In genomic region chr4:140090215-140090731, GRCh38 we compare ENCODE assay signal across 18 cellular contexts.
DNase-seq lines count a peak whose midpoint lies in the region; ATAC-seq, FAIRE-seq and TF ChIP-seq lines count a peak whose summit lies in the region.
"Had no signal": no experiment of that assay in that cellular context is flagged by ENCODE, and none has a peak within 500 bp of the region (broad histone marks: within the 10 kb centered on the region; RNA-seq: fewer than 3 reads in every experiment).

No MANE protein-coding gene starts in this region.

- H3K4me1 Mint-ChIP-seq in endodermal cell = peaks cover 80% of the 10 kb centered on the region

- H3K4me3 ChIP-seq in endodermal cell (ENCODE audit: low read length) (peak overlapping the region; percentile 64), trophoblast cell (ENCODE audit: low read depth, low read length) (no peak overlapping the region), adrenal gland (no peak overlapping the region), testis (no peak overlapping the region)
- H3K4me3 ChIP-seq: esophagus squamous epithelium, MG63, pancreas, SK-N-MC, uterus had no signal

- peaks cover 7% of the 10 kb centered on the region for H3K36me3 ChIP-seq in endodermal cell (ENCODE audit: control insufficient read depth, insufficient read depth, low read length)
- H3K36me3 ChIP-seq in trophoblast cell (ENCODE audit: control insufficient read depth in 1 of 2, insufficient read depth in 2 of 2, low read length in 2 of 2) = no peaks in the 10 kb centered on the region
- H3K36me3 ChIP-seq in adrenal gland (replicated peaks in 1 of 2) = no peaks in the 10 kb centered on the region
- no peaks in the 10 kb centered on the region for H3K36me3 ChIP-seq in testis (ENCODE audit: low read depth, missing control alignments)
- H3K36me3 ChIP-seq: esophagus squamous epithelium, MG63, pancreas, uterus had no signal

- H3K27ac ChIP-seq in endodermal cell (ENCODE audit: low read depth, low read length) = no peak overlapping the region
- peak overlapping the region; percentile 84 for H3K27ac ChIP-seq in trophoblast cell (ENCODE audit: low read depth, low read length)
- peak overlapping the region in 2 of 5 donors; percentile 81 to 89 for H3K27ac ChIP-seq in adrenal gland
- H3K27ac ChIP-seq in testis = no peak overlapping the region
- H3K27ac ChIP-seq: esophagus squamous epithelium, HL-60, pancreas, SK-N-MC, uterus had no signal

- intact Hi-C loops in adrenal gland (cut with DNase I) (no loop called here), left ventricle myocardium superior (cut with micrococcal nuclease) (no loop called here), testis (cut with DNase I; ENCODE audit: low total_unique reads) (no loop called here)

- peak overlapping the region; percentile 69 for H4K8ac ChIP-seq in trophoblast cell (ENCODE audit: low read depth, low read length)

- H3K23ac ChIP-seq in trophoblast cell (ENCODE audit: low read length) = no peak overlapping the region

- H3K27ac Mint-ChIP-seq in endodermal cell = peak overlapping the region; percentile 74
- H3K27ac Mint-ChIP-seq: activated naive CD8-positive, alpha-beta T cell; mesothelial cell of epicardium had no signal

- peaks cover 2% of the 10 kb centered on the region for H3K79me2 ChIP-seq in trophoblast cell (ENCODE audit: control insufficient read depth, insufficient read depth, low read length, poor library complexity)

- peak overlapping the region; percentile 95 for H4K91ac ChIP-seq in trophoblast cell (ENCODE audit: low read depth, low read length)

- H4K12ac ChIP-seq in trophoblast cell (ENCODE audit: low read depth, low read length) = no peak overlapping the region

- TF ChIP-seq CTCF in D721Med (IDR thresholded peaks at IDR 0.05; ENCODE audit: insufficient read depth, missing control alignments) (no peak), endodermal cell (conservative IDR thresholded peaks at IDR 0.05) (no peak), adrenal gland (IDR thresholded peaks at IDR 0.05) (no peak), testis (IDR thresholded peaks at IDR 0.05) (no peak)

- H2BK12ac ChIP-seq in trophoblast cell (ENCODE audit: low read length) = peak overlapping the region; percentile 86

- no peaks in the 10 kb centered on the region for H3K9me3 Mint-ChIP-seq in endodermal cell
- H3K9me3 Mint-ChIP-seq: mesothelial cell of epicardium had no signal

- H3K27me3 Mint-ChIP-seq in endodermal cell (ENCODE audit: insufficient read depth) = no peaks in the 10 kb centered on the region
- H3K27me3 Mint-ChIP-seq: activated naive CD8-positive, alpha-beta T cell had no signal

- DNase-seq in D721Med (ENCODE audit: insufficient read length, low spot score) (no peak), NCI-H460 (ENCODE audit: extremely low read depth, low read depth) (peak; percentile 86), endodermal cell (no peak), trophoblast cell (peak; percentile 74 to 92), pons (ENCODE audit: low spot score) (no peak), adrenal gland (no peak), left ventricle myocardium superior (no peak), testis (no peak)
- DNase-seq: esophagus squamous epithelium, GDM1, MG63, NCI-H2081 treated with DMSO at 0.1 percent for 48 hours, pancreas, uterus had no signal

- H3K9me3 ChIP-seq in endodermal cell (ENCODE audit: control insufficient read depth, low read length) (no peaks in the 10 kb centered on the region), trophoblast cell (ENCODE audit: insufficient read depth, low read depth, low read length) (no peaks in the 10 kb centered on the region), adrenal gland (replicated peaks in 1 of 3) (no peaks in the 10 kb centered on the region), testis (no peaks in the 10 kb centered on the region)
- H3K9me3 ChIP-seq: esophagus squamous epithelium, MG63, pancreas, uterus had no signal

- ATAC-seq in left ventricle myocardium superior = no peak
- ATAC-seq: pancreas had no signal

- no peak overlapping the region for H2AK5ac ChIP-seq in trophoblast cell (ENCODE audit: low read length)

- H3K4me2 ChIP-seq in trophoblast cell (ENCODE audit: low read length) = no peak overlapping the region

- peak; percentile 67 for FAIRE-seq in D721Med (lab: Jason Lieb, UNC)
- FAIRE-seq: pancreas had no signal

- H3K27me3 ChIP-seq in endodermal cell (ENCODE audit: control insufficient read depth, insufficient read depth, low read length, poor library complexity, severe bottlenecking) = no peaks in the 10 kb centered on the region
- H3K27me3 ChIP-seq in trophoblast cell (ENCODE audit: insufficient read depth, low read length) = no peaks in the 10 kb centered on the region
- no peaks in the 10 kb centered on the region for H3K27me3 ChIP-seq in adrenal gland
- no peaks in the 10 kb centered on the region for H3K27me3 ChIP-seq in testis
- H3K27me3 ChIP-seq: esophagus squamous epithelium, MG63, pancreas, uterus had no signal

- peak overlapping the region; percentile 80 for H3K14ac ChIP-seq in trophoblast cell (ENCODE audit: low read length)

- H3K4ac ChIP-seq in trophoblast cell (ENCODE audit: low read depth, low read length) = no peak overlapping the region

- H3K36me3 Mint-ChIP-seq in endodermal cell (ENCODE audit: low read depth) = no peaks in the 10 kb centered on the region

- H3K4me1 ChIP-seq in endodermal cell (ENCODE audit: control insufficient read depth, insufficient read depth, low read length) (peaks cover 39% of the 10 kb centered on the region), trophoblast cell (ENCODE audit: control insufficient read depth in 1 of 2, insufficient read depth in 2 of 2, low read length in 2 of 2) (peaks cover 31 to 50% of the 10 kb centered on the region in 2 experiments), adrenal gland (replicated peaks in 1 of 2) (peaks cover 13 to 65% of the 10 kb centered on the region in 2 donors), testis (peaks cover 20% of the 10 kb centered on the region)

- TF ChIP-seq POLR2A in adrenal gland (IDR thresholded peaks at IDR 0.05) (no peak), testis (IDR thresholded peaks at IDR 0.05) (no peak)

- H3K9ac ChIP-seq in endodermal cell (ENCODE audit: extremely low read depth, low read length, poor library complexity, severe bottlenecking) (peak overlapping the region; percentile 42), trophoblast cell (ENCODE audit: low read length) (no peak overlapping the region)

- no peak overlapping the region for H3K4me3 Mint-ChIP-seq in endodermal cell
- H3K4me3 Mint-ChIP-seq: activated naive CD8-positive, alpha-beta T cell; mesothelial cell of epicardium had no signal

- WGBS in endodermal cell (ENCODE audit: insufficient coverage in 1 of 2, insufficient read length in 1 of 2), 2 experiments = 58% methylated on average over 5 of the region's 5 CpGs
- no CpG with 5 or more reads among the region's 5 CpGs for WGBS in trophoblast cell (ENCODE audit: extremely low coverage, insufficient coverage, insufficient read length)
- 33 to 45% (median 37%) methylated on average over 5 of the region's 5 CpGs for WGBS in adrenal gland, 4 donors
- 50 to 57% methylated on average over 5 of the region's 5 CpGs for WGBS in testis, 2 donors

- peak overlapping the region; percentile 75 for H2BK5ac ChIP-seq in trophoblast cell (ENCODE audit: low read depth, low read length, poor library complexity)

- no peak overlapping the region for H3K18ac ChIP-seq in trophoblast cell (ENCODE audit: low read length)

- peak overlapping the region; percentile 87 for H2BK120ac ChIP-seq in trophoblast cell (ENCODE audit: insufficient read depth, low read length, poor library complexity)

- peaks cover 41% of the 10 kb centered on the region for H3K79me1 ChIP-seq in trophoblast cell (ENCODE audit: low read length)

- H2AFZ ChIP-seq in trophoblast cell (ENCODE audit: insufficient read depth, low read length, poor library complexity) = no peak overlapping the region

Comparison
In these comparisons a context has a peak if more than half of its experiments do, and no peak if none do; other contexts are left out.
1. DNase-seq: peak in NCI-H460 (single experiment) and trophoblast cell (2 of 2); none in D721Med (single experiment), endodermal cell (single experiment), pons (single experiment), adrenal gland (0 of 7), left ventricle myocardium superior (single experiment) and testis (single experiment).